In the genomic region with DNA sequence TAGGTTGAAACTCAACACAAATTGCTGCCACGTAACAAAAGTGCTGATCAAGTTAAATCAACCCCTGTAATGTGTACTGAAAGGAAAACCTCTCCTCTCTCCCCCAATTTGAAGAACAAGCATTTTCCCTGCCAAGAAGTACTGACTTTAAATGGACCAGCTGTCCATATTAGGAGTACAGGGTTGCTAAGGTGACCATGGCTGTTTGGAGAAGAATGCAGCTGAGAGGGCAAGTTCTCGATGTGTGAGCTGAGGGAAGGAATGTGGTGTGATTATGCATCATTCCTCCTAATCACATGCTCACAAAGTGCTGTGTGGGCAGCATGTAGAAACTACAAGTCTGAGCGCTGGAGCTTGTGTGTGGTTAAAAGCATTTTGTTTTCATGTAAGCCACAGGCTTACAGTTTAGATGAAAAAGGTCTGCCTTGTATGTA, we compare ENCODE assay signal across 8 cellular contexts. TPM values are rescaled to one million over a fixed set of nuclear protein-coding genes. Genes with fewer than 3 reads are reported as not detected.
A peak's percentile ranks its signal among the peaks of the same experiment; 100 is the strongest.
DNase-seq lines count a peak whose midpoint lies in the region; ATAC-seq and TF ChIP-seq lines count a peak whose summit lies in the region.

No MANE protein-coding gene starts in this region.

- peaks cover 33% of the 10 kb centered on the region for H3K36me3 Mint-ChIP-seq in stimulated activated memory B cell treated with anti-CD40 and anti-IgM and Interleukin-4, amounts not matched to agents 10 μg/mL and 1 μg/mL and 100 μg/mL, for 72 hours

- ATAC-seq in GM18517 (IDR thresholded peaks at IDR 0.05; ENCODE audit: unreplicated experiment): peak; percentile 52
- ATAC-seq in HG03108 (IDR thresholded peaks at IDR 0.05; ENCODE audit: unreplicated experiment): peak; percentile 69
- peak; percentile 79 to 95 (median 92) for ATAC-seq in right lobe of liver
- ATAC-seq in stimulated activated memory B cell treated with anti-CD40 and anti-IgM and Interleukin-4, amounts not matched to agents 10 μg/mL and 1 μg/mL and 100 μg/mL, for 72 hours: peak; percentile 74
- no peak for ATAC-seq in GM19397 (IDR thresholded peaks at IDR 0.05; ENCODE audit: unreplicated experiment)

- intact Hi-C loops in dorsolateral prefrontal cortex (cut with DNase I) (no loop called here), right lobe of liver (cut with DNase I) (no loop called here)

- DNase-seq in AG08395 (ENCODE audit: low spot score): peak; percentile 95
- peak; percentile 97 for DNase-seq in RPMI8226
- DNase-seq in dorsolateral prefrontal cortex: peak in 7 of 10 donors; percentile 32 to 64 (median 48)
- DNase-seq in right lobe of liver: no peak

- no peaks in the 10 kb centered on the region for H3K4me1 ChIP-seq in right lobe of liver

- no peak for TF ChIP-seq CTCF in dorsolateral prefrontal cortex (IDR thresholded peaks at IDR 0.05 in 54 of 56, conservative IDR thresholded peaks at IDR 0.05 in 2 of 56; ENCODE audit: low read depth in 1 of 56, partially characterized antibody in 56 of 56)
- TF ChIP-seq CTCF in right lobe of liver (IDR thresholded peaks at IDR 0.05): no peak

- no peak overlapping the region for H3K4me3 Mint-ChIP-seq in stimulated activated memory B cell treated with anti-CD40 and anti-IgM and Interleukin-4, amounts not matched to agents 10 μg/mL and 1 μg/mL and 100 μg/mL, for 72 hours

- H3K36me3 ChIP-seq in right lobe of liver: peaks cover 0 to 3% (median 0%) of the 10 kb centered on the region in 4 donors

- H3K4me3 ChIP-seq in dorsolateral prefrontal cortex (peak overlapping the region in 30 of 59 donors; percentile 0 to 36 (median 14)), right lobe of liver (no peak overlapping the region)

- peak overlapping the region; percentile 58 for H3K27ac Mint-ChIP-seq in stimulated activated memory B cell treated with anti-CD40 and anti-IgM and Interleukin-4, amounts not matched to agents 10 μg/mL and 1 μg/mL and 100 μg/mL, for 72 hours

- no peaks in the 10 kb centered on the region for H3K9me3 Mint-ChIP-seq in stimulated activated memory B cell treated with anti-CD40 and anti-IgM and Interleukin-4, amounts not matched to agents 10 μg/mL and 1 μg/mL and 100 μg/mL, for 72 hours

- no peaks in the 10 kb centered on the region for H3K27me3 Mint-ChIP-seq in stimulated activated memory B cell treated with anti-CD40 and anti-IgM and Interleukin-4, amounts not matched to agents 10 μg/mL and 1 μg/mL and 100 μg/mL, for 72 hours

- H3K27me3 ChIP-seq in dorsolateral prefrontal cortex (no peaks in the 10 kb centered on the region), right lobe of liver (no peaks in the 10 kb centered on the region)

- no peaks in the 10 kb centered on the region for H3K9me3 ChIP-seq in right lobe of liver

- WGBS in right lobe of liver (ENCODE audit: insufficient coverage, low coverage, low lambda C conversion rate, missing lambda C conversion rate): 19% methylated on average over 3 of the region's 3 CpGs

- H3K4me1 Mint-ChIP-seq in stimulated activated memory B cell treated with anti-CD40 and anti-IgM and Interleukin-4, amounts not matched to agents 10 μg/mL and 1 μg/mL and 100 μg/mL, for 72 hours: peaks cover 16% of the 10 kb centered on the region

- TF ChIP-seq POLR2A in right lobe of liver (IDR thresholded peaks at IDR 0.05): no peak

- H3K27ac ChIP-seq in dorsolateral prefrontal cortex (peak overlapping the region; percentile 7 to 92 (median 73)), right lobe of liver (peak overlapping the region in 1 of 3 donors; percentile 25)

RNA-seq across cellular contexts. Expression of gene CCT2, which starts 50.9 kb away (rescaled TPM):
- total RNA-seq in dorsolateral prefrontal cortex (100 to 1,000 TPM in 70 of 120 experiments, 10 to 100 TPM in 50; 66.9 to 156 (median 104) TPM), right lobe of liver (10 to 100 TPM; 39.8 to 81.9 (median 54.3) TPM)

Comparison
In these comparisons a context has a peak if more than half of its experiments do, and no peak if none do; other contexts are left out.
1. DNase-seq: peak in AG08395 (single experiment), RPMI8226 (single experiment) and dorsolateral prefrontal cortex (7 of 10); none in right lobe of liver (0 of 3).
2. H3K4me3 ChIP-seq: peak in dorsolateral prefrontal cortex (30 of 59); none in right lobe of liver (0 of 3).